16 cellular contexts compared by ENCODE assay signal in genomic region chr14:60686865-60687264, GRCh38. TPM values are rescaled to one million over a fixed set of nuclear protein-coding genes. Genes with fewer than 3 reads are reported as not detected.
DNase-seq lines count a peak whose midpoint lies in the region; ATAC-seq and TF ChIP-seq lines count a peak whose summit lies in the region.
"Had no signal": no experiment of that assay in that cellular context is flagged by ENCODE, and none has a peak within 500 bp of the region (broad histone marks: within the 10 kb centered on the region; RNA-seq: fewer than 3 reads in every experiment).

No MANE protein-coding gene starts in this region.

- peak; percentile 49 for DNase-seq in DMS53 (lab: John Stamatoyannopoulos, UW)
- no peak for DNase-seq in Karpas-422
- no peak for DNase-seq in PC-3
- no peak for DNase-seq in left lobe of liver (ENCODE audit: low spot score)
- DNase-seq in GM23248, result no peak
- no peak for DNase-seq in DMS153 (lab: John Stamatoyannopoulos, UW)
- DNase-seq: BE2C; CD4-positive, alpha-beta memory T cell; NCI-H1092; NCI-H187; NCI-H2171; NCI-H446 treated with DMSO at 0.1 percent for 48 hours; Peyer's patch; SHP77 treated with DMSO at 0.1 percent for 48 hours; T-helper 2 cell had no signal

- no peaks in the 10 kb centered on the region for H4K20me1 ChIP-seq in Karpas-422 (ENCODE audit: insufficient read depth, low read depth, low read length)
- no peaks in the 10 kb centered on the region for H4K20me1 ChIP-seq in PC-3 (ENCODE audit: low read length)
- H4K20me1 ChIP-seq in GM23248 (ENCODE audit: insufficient read depth), result no peaks in the 10 kb centered on the region

- H3K4me3 ChIP-seq in Karpas-422 (ENCODE audit: low read length) (no peak overlapping the region), PC-3 (ENCODE audit: low read length) (no peak overlapping the region), GM23248 (no peak overlapping the region)
- H3K4me3 ChIP-seq: Peyer's patch had no signal

- BruUV-seq in PC-3 (replicated peaks; lab: Mats Ljungman, UMichigan), result no TSS peak

- no peaks in the 10 kb centered on the region for H3F3A ChIP-seq in PC-3 (ENCODE audit: low read length, unreplicated experiment)
- no peaks in the 10 kb centered on the region for H3F3A ChIP-seq in GM23248 (ENCODE audit: insufficient read depth)

- TF ChIP-seq CTCF in PC-3 (conservative IDR thresholded peaks at IDR 0.05; ENCODE audit: low read depth, low read length), result no peak

- H3K9me2 ChIP-seq in Karpas-422 (replicated peaks; ENCODE audit: insufficient read depth, low read length) (no peaks in the 10 kb centered on the region), PC-3 (replicated peaks; ENCODE audit: low read length) (no peaks in the 10 kb centered on the region), GM23248 (ENCODE audit: insufficient read depth) (no peaks in the 10 kb centered on the region)

- POLR2A ChIA-PET in PC-3 (lab: Charles Lee; ENCODE audit: unreplicated experiment), result no interaction called here

- no peak overlapping the region for H3K4me2 ChIP-seq in Karpas-422 (ENCODE audit: low read depth, low read length, poor library complexity, severe bottlenecking)
- no peak overlapping the region for H3K4me2 ChIP-seq in PC-3 (ENCODE audit: low read length)
- no peak overlapping the region for H3K4me2 ChIP-seq in GM23248 (ENCODE audit: unreplicated experiment)

- H3K4me1 ChIP-seq in Karpas-422 (ENCODE audit: low read length) (peaks cover 2% of the 10 kb centered on the region; the same call in 1 of the 2 replicates), PC-3 (ENCODE audit: insufficient read depth, low read length) (no peaks in the 10 kb centered on the region), GM23248 (ENCODE audit: insufficient read depth) (no peaks in the 10 kb centered on the region)
- H3K4me1 ChIP-seq: BE2C, Peyer's patch had no signal

- 0 out of 2 replicates have a peak overlapping the region, but pooled peaks have one; percentile 16 for H2AFZ ChIP-seq in Karpas-422 (ENCODE audit: low read length)
- 0 out of 2 replicates have a peak overlapping the region, but pooled peaks have one; percentile 19 for H2AFZ ChIP-seq in PC-3 (ENCODE audit: low read length)
- no peak overlapping the region for H2AFZ ChIP-seq in GM23248

- ATAC-seq in PC-3 (peak; percentile 86), left lobe of liver (peak; percentile 64), HG03139 (IDR thresholded peaks at IDR 0.05; ENCODE audit: unreplicated experiment) (no peak)

- H3K79me2 ChIP-seq in Karpas-422 (ENCODE audit: low read length), result no peaks in the 10 kb centered on the region
- H3K79me2 ChIP-seq in PC-3 (ENCODE audit: low read length), result no peaks in the 10 kb centered on the region
- no peaks in the 10 kb centered on the region for H3K79me2 ChIP-seq in GM23248 (ENCODE audit: insufficient read depth)

- H3K27ac ChIP-seq in Karpas-422 (ENCODE audit: low read length) (no peak overlapping the region), PC-3 (ENCODE audit: low read length) (no peak overlapping the region), GM23248 (no peak overlapping the region)
- H3K27ac ChIP-seq: Peyer's patch had no signal

- CTCF ChIA-PET in PC-3 (lab: Charles Lee), result no interaction called here

- intact Hi-C loops in PC-3 (cut with micrococcal nuclease), result no loop called here

- no peaks in the 10 kb centered on the region for H3K27me3 ChIP-seq in Karpas-422 (ENCODE audit: low read length)
- no peaks in the 10 kb centered on the region for H3K27me3 ChIP-seq in PC-3 (ENCODE audit: low read length)
- no peaks in the 10 kb centered on the region for H3K27me3 ChIP-seq in GM23248 (replicated peaks; ENCODE audit: insufficient read depth)
- H3K27me3 ChIP-seq: BE2C, Peyer's patch had no signal

- H3K36me3 ChIP-seq in Karpas-422 (ENCODE audit: insufficient read depth, low read length), result no peaks in the 10 kb centered on the region
- H3K36me3 ChIP-seq in PC-3 (ENCODE audit: low read depth, low read length), result no peaks in the 10 kb centered on the region
- H3K36me3 ChIP-seq in GM23248 (ENCODE audit: low read depth), result no peaks in the 10 kb centered on the region
- H3K36me3 ChIP-seq: BE2C, Peyer's patch had no signal

- H3K9ac ChIP-seq in Karpas-422 (ENCODE audit: low read length) (no peak overlapping the region), PC-3 (ENCODE audit: low read length) (no peak overlapping the region), GM23248 (no peak overlapping the region)

- in situ Hi-C loops in GM23248 (cut with MboI), result no loop called here

- H3K9me3 ChIP-seq in Karpas-422 (ENCODE audit: low read length) (no peaks in the 10 kb centered on the region), PC-3 (ENCODE audit: low read length) (no peaks in the 10 kb centered on the region), GM23248 (ENCODE audit: low read depth) (no peaks in the 10 kb centered on the region)
- H3K9me3 ChIP-seq: BE2C, Peyer's patch had no signal

RNA-seq across cellular contexts. Expression of gene SIX4, which starts 37.3 kb away (rescaled TPM):
- 53.8 and 61.6 TPM in 2 replicates for total RNA-seq in Karpas-422 (2014; rRNA removed; shearing (Covaris generic); ENCODE audit: low replicate concordance)
- total RNA-seq in PC-3 (2014; rRNA removed) (29.2 and 33.2 TPM in 2 replicates), left lobe of liver (0.10 TPM)
- 9.2 and 12.2 TPM in 2 replicates for total RNA-seq in GM23248 (2014; rRNA removed; shearing (Covaris generic))
- 1.5 TPM in 2 replicates for polyA plus RNA-seq in GM23248 (2016; fragmentation: Nextera tagmentation; extraction: Ambion mirVana)
- total RNA-seq: CD4-positive, alpha-beta memory T cell had no signal
- polyA plus RNA-seq: CD4-positive, alpha-beta memory T cell had no signal

RNA-seq across cellular contexts. Expression of gene SIX1, which starts 37.6 kb away (rescaled TPM):
- 0.18 and 0.56 TPM in 2 replicates for total RNA-seq in Karpas-422 (2014; rRNA removed; shearing (Covaris generic); ENCODE audit: low replicate concordance)
- total RNA-seq in PC-3 (2014; rRNA removed), result 16.5 and 18.2 TPM in 2 replicates
- not detected for total RNA-seq in left lobe of liver
- total RNA-seq in GM23248 (2014; rRNA removed; shearing (Covaris generic)), result 7.8 and 11.7 TPM in 2 replicates
- polyA plus RNA-seq in GM23248 (2016; fragmentation: Nextera tagmentation; extraction: Ambion mirVana), result 11.4 and 12.6 TPM in 2 replicates
- total RNA-seq: CD4-positive, alpha-beta memory T cell; Peyer's patch had no signal
- polyA plus RNA-seq: CD4-positive, alpha-beta memory T cell had no signal

RNA-seq across cellular contexts. Expression of gene MNAT1, which starts 47.7 kb away (rescaled TPM):
- total RNA-seq in Karpas-422 (2014; rRNA removed; shearing (Covaris generic); ENCODE audit: low replicate concordance), result 166 and 230 TPM in 2 replicates
- 88.6 and 95.7 TPM in 2 replicates for total RNA-seq in PC-3 (2014; rRNA removed)
- total RNA-seq in left lobe of liver, result 8.5 TPM
- total RNA-seq in GM23248 (2014; rRNA removed; shearing (Covaris generic)), result 32.5 and 53.8 TPM in 2 replicates
- 39.9 and 43.8 TPM in 2 replicates for polyA plus RNA-seq in GM23248 (2016; fragmentation: Nextera tagmentation; extraction: Ambion mirVana)
